ENCODE assay signal across 6 cellular contexts in genomic region chr11:21892696-21893095, GRCh38.
"Had no signal": no experiment of that assay in that cellular context is flagged by ENCODE, and none has a peak within 500 bp of the region (broad histone marks: within the 10 kb centered on the region; RNA-seq: fewer than 3 reads in every experiment).

No MANE protein-coding gene starts in this region.

- H3K9ac ChIP-seq: GM23248 had no signal

- H2AFZ ChIP-seq: GM23248 had no signal

- H3K4me3 ChIP-seq: GM23248, HAP-1 had no signal

- H3K9me3 ChIP-seq: HAP-1 had no signal

- H3K27ac ChIP-seq: GM23248, HL-60 had no signal

- DNase-seq: GM23248, GOT3, H7, HFFc6 had no signal

- H3K4me1 ChIP-seq: HAP-1 had no signal

- H3K36me3 ChIP-seq: HAP-1 had no signal
